1 cellular context compared by ENCODE assay signal in the genomic region with DNA sequence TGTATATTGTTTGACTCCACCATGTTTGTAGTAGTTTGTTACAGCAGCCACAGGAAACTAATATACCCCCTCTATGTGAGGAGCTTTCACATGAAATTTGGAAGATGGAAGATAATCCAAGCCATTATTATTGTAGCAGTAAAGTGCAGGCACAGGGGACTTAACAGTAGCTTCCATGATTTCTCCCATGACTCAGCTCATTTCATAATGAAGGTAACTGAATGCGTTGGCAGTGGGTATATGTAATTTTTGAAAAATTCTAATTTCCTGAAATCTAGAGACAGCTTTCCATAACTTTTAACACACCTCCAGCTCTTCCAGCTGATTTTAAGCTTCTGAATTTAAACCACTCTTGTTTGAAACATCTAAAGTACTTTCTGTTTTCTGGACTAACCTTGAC.
TF ChIP-seq lines count a peak whose summit lies in the region.

No MANE protein-coding gene starts in this region.

TF ChIP-seq in SK-N-SH, 30 proteins besides CTCF, POLR2A, EP300 and RAD21:
- TF ChIP-seq, protein P1, sequence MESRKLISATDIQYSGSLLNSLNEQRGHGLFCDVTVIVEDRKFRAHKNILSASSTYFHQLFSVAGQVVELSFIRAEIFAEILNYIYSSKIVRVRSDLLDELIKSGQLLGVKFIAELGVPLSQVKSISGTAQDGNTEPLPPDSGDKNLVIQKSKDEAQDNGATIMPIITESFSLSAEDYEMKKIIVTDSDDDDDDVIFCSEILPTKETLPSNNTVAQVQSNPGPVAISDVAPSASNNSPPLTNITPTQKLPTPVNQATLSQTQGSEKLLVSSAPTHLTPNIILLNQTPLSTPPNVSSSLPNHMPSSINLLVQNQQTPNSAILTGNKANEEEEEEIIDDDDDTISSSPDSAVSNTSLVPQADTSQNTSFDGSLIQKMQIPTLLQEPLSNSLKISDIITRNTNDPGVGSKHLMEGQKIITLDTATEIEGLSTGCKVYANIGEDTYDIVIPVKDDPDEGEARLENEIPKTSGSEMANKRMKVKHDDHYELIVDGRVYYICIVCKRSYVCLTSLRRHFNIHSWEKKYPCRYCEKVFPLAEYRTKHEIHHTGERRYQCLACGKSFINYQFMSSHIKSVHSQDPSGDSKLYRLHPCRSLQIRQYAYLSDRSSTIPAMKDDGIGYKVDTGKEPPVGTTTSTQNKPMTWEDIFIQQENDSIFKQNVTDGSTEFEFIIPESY (IDR thresholded peaks at IDR 0.05; ENCODE audit: borderline replicate concordance, low read depth): no peak
- TF ChIP-seq GATA2 (CRISPR knock-in tag; IDR thresholded peaks at IDR 0.05): no peak
- no peak for TF ChIP-seq CHD2 (IDR thresholded peaks at IDR 0.05; ENCODE audit: low read length, partially characterized antibody)
- TF ChIP-seq POLR2AphosphoS5 (IDR thresholded peaks at IDR 0.05; ENCODE audit: low read depth, low read length): no peak
- TF ChIP-seq YY1 (IDR thresholded peaks at IDR 0.05; ENCODE audit: low read depth): no peak
- TF ChIP-seq, protein P2, sequence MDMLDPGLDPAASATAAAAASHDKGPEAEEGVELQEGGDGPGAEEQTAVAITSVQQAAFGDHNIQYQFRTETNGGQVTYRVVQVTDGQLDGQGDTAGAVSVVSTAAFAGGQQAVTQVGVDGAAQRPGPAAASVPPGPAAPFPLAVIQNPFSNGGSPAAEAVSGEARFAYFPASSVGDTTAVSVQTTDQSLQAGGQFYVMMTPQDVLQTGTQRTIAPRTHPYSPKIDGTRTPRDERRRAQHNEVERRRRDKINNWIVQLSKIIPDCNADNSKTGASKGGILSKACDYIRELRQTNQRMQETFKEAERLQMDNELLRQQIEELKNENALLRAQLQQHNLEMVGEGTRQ (IDR thresholded peaks at IDR 0.05; ENCODE audit: borderline replicate concordance, low read depth, low read length): no peak
- no peak for TF ChIP-seq EZH2phosphoT487 (IDR thresholded peaks at IDR 0.05; ENCODE audit: borderline replicate concordance, low read depth)
- TF ChIP-seq TAF1 (IDR thresholded peaks at IDR 0.05; ENCODE audit: borderline replicate concordance, low read depth, low read length): no peak
